Comparison of ENCODE assay signal across 12 cellular contexts in the genomic region with DNA sequence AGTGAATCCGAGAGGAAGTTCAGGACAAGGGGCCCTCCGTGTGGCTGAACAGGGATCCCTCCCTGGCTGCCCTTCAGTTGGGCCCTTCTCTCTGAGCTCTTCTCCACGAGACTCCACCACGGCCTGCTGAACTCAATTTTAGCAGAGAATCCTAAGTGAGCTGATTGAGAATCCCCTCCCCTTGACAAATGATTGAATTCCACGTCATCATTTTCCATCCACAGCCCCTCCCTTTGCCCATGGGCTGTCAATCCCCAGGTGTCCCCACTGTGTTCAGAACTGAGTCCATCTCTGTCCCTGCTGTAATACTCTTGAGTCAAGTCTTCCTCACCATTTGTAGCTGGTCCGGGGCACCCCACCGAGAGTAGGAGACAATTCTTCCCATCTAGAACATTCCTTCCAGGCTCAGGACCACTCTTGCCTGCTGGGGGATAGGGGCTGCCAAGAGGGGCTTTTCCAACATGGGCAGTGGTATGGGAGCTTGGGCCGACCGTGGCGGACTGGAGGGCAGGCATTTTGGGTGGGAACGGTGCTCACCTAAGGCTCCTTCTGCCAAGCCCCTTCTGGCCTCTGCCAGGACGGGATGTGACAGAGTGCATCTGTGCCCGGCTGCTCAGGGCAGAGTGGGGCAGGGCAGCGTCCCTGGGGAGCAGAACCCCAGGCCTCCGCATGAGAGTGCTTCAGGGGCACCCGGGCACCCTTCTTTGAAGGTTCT.
DNase-seq lines count a peak whose midpoint lies in the region; ATAC-seq and TF ChIP-seq lines count a peak whose summit lies in the region.
"Had no signal": no experiment of that assay in that cellular context is flagged by ENCODE, and none has a peak within 500 bp of the region (broad histone marks: within the 10 kb centered on the region; RNA-seq: fewer than 3 reads in every experiment).

No MANE protein-coding gene starts in this region.

- no peaks in the 10 kb centered on the region for H3K27me3 ChIP-seq in thymus (ENCODE audit: control insufficient read depth, insufficient read depth)
- H3K27me3 ChIP-seq: MG63 had no signal

- no peak overlapping the region for H3K27ac ChIP-seq in thymus (ENCODE audit: low read depth)
- H3K27ac ChIP-seq: SK-N-MC had no signal

- H3K4me1 ChIP-seq in thymus (ENCODE audit: control insufficient read depth, insufficient read depth, low read length), result peaks cover 13% of the 10 kb centered on the region

- no peaks in the 10 kb centered on the region for H3K9me3 ChIP-seq in thymus (ENCODE audit: control insufficient read depth)
- H3K9me3 ChIP-seq: MG63 had no signal

- in situ Hi-C loops in GM13976 (cut with MboI; ENCODE audit: low sequenced_read_pairs, unreplicated experiment), result no loop called here

- POLR2A ChIA-PET in naive thymus-derived CD8-positive, alpha-beta T cell (lab: Charles Lee), result no interaction called here

- no peak for TF ChIP-seq CTCF in GM13976 (IDR thresholded peaks at IDR 0.05; ENCODE audit: borderline replicate concordance, control extremely low read depth, extremely low read depth, insufficient read depth, missing control alignments)

- peaks cover 3% of the 10 kb centered on the region for H3K27me3 Mint-ChIP-seq in activated naive CD4-positive, alpha-beta T cell treated with anti-CD3 and anti-CD28 coated beads for 36 hours (ENCODE audit: low read depth)
- H3K27me3 Mint-ChIP-seq in naive thymus-derived CD8-positive, alpha-beta T cell, result peaks cover 1 to 30% (median 9%) of the 10 kb centered on the region in 5 donors

- H3K27ac Mint-ChIP-seq in activated naive CD4-positive, alpha-beta T cell treated with anti-CD3 and anti-CD28 coated beads for 36 hours, result no peak overlapping the region
- peak overlapping the region; percentile 26 to 80 for H3K27ac Mint-ChIP-seq in activated naive CD4-positive, alpha-beta T cell treated with anti-CD3 and anti-CD28 coated beads, Interleukin-2, amount 50 U/mL, for 72 hours
- peak overlapping the region in 7 of 10 donors; percentile 20 to 81 (median 56) for H3K27ac Mint-ChIP-seq in naive thymus-derived CD8-positive, alpha-beta T cell

- WGBS in thymus, result 69% methylated on average over 16 of the region's 16 CpGs

- H3K4me3 Mint-ChIP-seq in activated naive CD4-positive, alpha-beta T cell treated with anti-CD3 and anti-CD28 coated beads for 36 hours, result peak overlapping the region; percentile 68
- peak overlapping the region; percentile 15 to 88 (median 56) for H3K4me3 Mint-ChIP-seq in naive thymus-derived CD8-positive, alpha-beta T cell
- H3K4me3 Mint-ChIP-seq: brain had no signal

- no peaks in the 10 kb centered on the region for H3K9me3 Mint-ChIP-seq in activated naive CD4-positive, alpha-beta T cell treated with anti-CD3 and anti-CD28 coated beads for 36 hours
- H3K9me3 Mint-ChIP-seq in activated naive CD4-positive, alpha-beta T cell treated with anti-CD3 and anti-CD28 coated beads, Interleukin-2, amount 50 U/mL, for 72 hours, result no peaks in the 10 kb centered on the region
- no peaks in the 10 kb centered on the region for H3K9me3 Mint-ChIP-seq in naive thymus-derived CD8-positive, alpha-beta T cell

- intact Hi-C loops in activated naive CD4-positive, alpha-beta T cell treated with anti-CD3 and anti-CD28 coated beads for 36 hours (cut with micrococcal nuclease), result no loop called here

- no peaks in the 10 kb centered on the region for H3K36me3 ChIP-seq in thymus (ENCODE audit: control insufficient read depth, insufficient read depth)
- H3K36me3 ChIP-seq: MG63 had no signal

- CTCF ChIA-PET in activated naive CD4-positive, alpha-beta T cell treated with anti-CD3 and anti-CD28 coated beads for 36 hours (lab: Charles Lee), result interaction anchor here (0.6 kb wide), 2 partner anchors 8 to 1449 kb away, joined by 3 to 7 read pairs; no protein-coding TSS in a partner anchor

- H3K36me3 Mint-ChIP-seq in activated naive CD4-positive, alpha-beta T cell treated with anti-CD3 and anti-CD28 coated beads for 36 hours (ENCODE audit: low read depth), result no peaks in the 10 kb centered on the region
- H3K36me3 Mint-ChIP-seq in activated naive CD4-positive, alpha-beta T cell treated with anti-CD3 and anti-CD28 coated beads, Interleukin-2, amount 50 U/mL, for 72 hours, result no peaks in the 10 kb centered on the region
- no peaks in the 10 kb centered on the region for H3K36me3 Mint-ChIP-seq in naive thymus-derived CD8-positive, alpha-beta T cell
- H3K36me3 Mint-ChIP-seq: brain had no signal

- DNase-seq in activated naive CD4-positive, alpha-beta T cell treated with anti-CD3 and anti-CD28 coated beads for 36 hours, result no peak
- DNase-seq in activated naive CD4-positive, alpha-beta T cell (lab: John Stamatoyannopoulos, UW), result no peak
- DNase-seq in activated naive CD4-positive, alpha-beta T cell treated with anti-CD3 and anti-CD28 coated beads, Interleukin-2, amount 50 U/mL, for 72 hours (ENCODE audit: low spot score in 2 of 2), result peak in 1 of 2 donors; percentile 48
- DNase-seq in naive thymus-derived CD8-positive, alpha-beta T cell, result no peak
- no peak for DNase-seq in GM13976 (ENCODE audit: low spot score)
- no peak for DNase-seq in NCI-H1105 (lab: John Stamatoyannopoulos, UW)
- DNase-seq: MG63, NCI-H526 treated with DMSO at 0.1 percent for 48 hours had no signal

- H3K4me3 ChIP-seq in thymus (ENCODE audit: low read length), result peak overlapping the region; percentile 47
- H3K4me3 ChIP-seq: MG63, SK-N-MC had no signal

- peak in 1 of 2 donors; percentile 1 for ATAC-seq in activated naive CD4-positive, alpha-beta T cell treated with anti-CD3 and anti-CD28 coated beads, Interleukin-2, amount 50 U/mL, for 72 hours
- no peak for ATAC-seq in naive thymus-derived CD8-positive, alpha-beta T cell
- ATAC-seq in GM18520 (IDR thresholded peaks at IDR 0.05; ENCODE audit: unreplicated experiment), result no peak

- H3K4me1 Mint-ChIP-seq in activated naive CD4-positive, alpha-beta T cell treated with anti-CD3 and anti-CD28 coated beads for 36 hours (ENCODE audit: low read depth), result peaks cover 19% of the 10 kb centered on the region
- peaks cover 12 to 35% (median 28%) of the 10 kb centered on the region in 4 donors for H3K4me1 Mint-ChIP-seq in naive thymus-derived CD8-positive, alpha-beta T cell
